2 cellular contexts compared by ENCODE assay signal in the genomic region with DNA sequence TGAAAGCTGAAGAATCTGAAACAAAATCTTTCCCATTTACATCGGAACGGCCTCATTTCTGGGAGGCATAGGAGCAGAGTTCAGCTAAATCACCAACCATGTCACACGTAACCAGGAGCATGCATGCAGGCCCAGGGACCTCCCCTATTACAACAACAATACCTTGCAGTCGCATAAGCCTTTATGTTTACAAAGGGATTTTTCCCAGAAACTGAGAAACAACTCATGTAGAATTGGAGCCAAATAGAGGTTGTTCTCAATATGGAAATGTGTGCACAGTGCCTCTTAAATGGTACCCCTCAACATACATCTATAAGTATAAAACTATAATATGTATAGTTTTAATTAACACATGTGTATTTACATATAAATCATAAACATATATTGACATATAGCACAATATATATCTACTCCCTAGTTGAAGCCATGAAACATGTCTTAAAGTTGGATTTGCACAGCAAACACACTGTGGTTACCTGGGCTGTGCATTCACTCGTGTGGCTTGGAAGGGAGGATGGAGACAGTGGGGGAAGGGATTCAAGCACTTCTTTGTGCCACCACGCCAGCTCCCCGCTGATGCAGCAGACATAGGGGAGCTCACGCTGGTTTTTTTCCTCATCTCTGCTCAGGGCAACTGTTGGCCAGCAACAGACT.
TF ChIP-seq lines count a peak whose summit lies in the region.

No MANE protein-coding gene starts in this region.

TF ChIP-seq in HCT116, 20 proteins besides CTCF, POLR2A, EP300 and RAD21:
- TF ChIP-seq SIN3A (IDR thresholded peaks at IDR 0.05; ENCODE audit: low read depth) (no peak), ZBTB33 (IDR thresholded peaks at IDR 0.05; ENCODE audit: extremely low read depth, insufficient replicate concordance, low read length) (no peak), ATF3 (IDR thresholded peaks at IDR 0.05) (no peak), CEBPB (IDR thresholded peaks at IDR 0.05; ENCODE audit: low read depth) (no peak), JUND (IDR thresholded peaks at IDR 0.05) (no peak), ZNF274 (IDR thresholded peaks at IDR 0.05; ENCODE audit: low read depth, low read length) (no peak), CBX3 (IDR thresholded peaks at IDR 0.05; ENCODE audit: low read depth) (no peak), EZH2 (IDR thresholded peaks at IDR 0.05) (no peak), SP1 (IDR thresholded peaks at IDR 0.05; ENCODE audit: low read depth) (no peak)
- TF ChIP-seq, protein P1, sequence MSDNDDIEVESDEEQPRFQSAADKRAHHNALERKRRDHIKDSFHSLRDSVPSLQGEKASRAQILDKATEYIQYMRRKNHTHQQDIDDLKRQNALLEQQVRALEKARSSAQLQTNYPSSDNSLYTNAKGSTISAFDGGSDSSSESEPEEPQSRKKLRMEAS (IDR thresholded peaks at IDR 0.05), result no peak

TF ChIP-seq in IMR-90, 13 proteins besides CTCF, POLR2A, EP300 and RAD21:
- TF ChIP-seq BHLHE40 (IDR thresholded peaks at IDR 0.05; ENCODE audit: low read depth, low read length) (no peak), SMC3 (IDR thresholded peaks at IDR 0.05; ENCODE audit: low read depth, low read length) (no peak), MAZ (IDR thresholded peaks at IDR 0.05; ENCODE audit: borderline replicate concordance, low read depth, low read length) (no peak), MXI1 (IDR thresholded peaks at IDR 0.05; ENCODE audit: borderline replicate concordance, low read depth, low read length) (no peak), RFX5 (IDR thresholded peaks at IDR 0.05; ENCODE audit: low read depth, low read length) (no peak), NFE2L2 (IDR thresholded peaks at IDR 0.05; ENCODE audit: low read depth, low read length) (no peak), RCOR1 (IDR thresholded peaks at IDR 0.05; ENCODE audit: insufficient replicate concordance, low read length) (no peak)
- TF ChIP-seq, protein P2, sequence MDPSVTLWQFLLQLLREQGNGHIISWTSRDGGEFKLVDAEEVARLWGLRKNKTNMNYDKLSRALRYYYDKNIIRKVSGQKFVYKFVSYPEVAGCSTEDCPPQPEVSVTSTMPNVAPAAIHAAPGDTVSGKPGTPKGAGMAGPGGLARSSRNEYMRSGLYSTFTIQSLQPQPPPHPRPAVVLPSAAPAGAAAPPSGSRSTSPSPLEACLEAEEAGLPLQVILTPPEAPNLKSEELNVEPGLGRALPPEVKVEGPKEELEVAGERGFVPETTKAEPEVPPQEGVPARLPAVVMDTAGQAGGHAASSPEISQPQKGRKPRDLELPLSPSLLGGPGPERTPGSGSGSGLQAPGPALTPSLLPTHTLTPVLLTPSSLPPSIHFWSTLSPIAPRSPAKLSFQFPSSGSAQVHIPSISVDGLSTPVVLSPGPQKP (IDR thresholded peaks at IDR 0.05; ENCODE audit: borderline replicate concordance, low read depth, low read length), result no peak
